9 cellular contexts compared by ENCODE assay signal in the genomic region with DNA sequence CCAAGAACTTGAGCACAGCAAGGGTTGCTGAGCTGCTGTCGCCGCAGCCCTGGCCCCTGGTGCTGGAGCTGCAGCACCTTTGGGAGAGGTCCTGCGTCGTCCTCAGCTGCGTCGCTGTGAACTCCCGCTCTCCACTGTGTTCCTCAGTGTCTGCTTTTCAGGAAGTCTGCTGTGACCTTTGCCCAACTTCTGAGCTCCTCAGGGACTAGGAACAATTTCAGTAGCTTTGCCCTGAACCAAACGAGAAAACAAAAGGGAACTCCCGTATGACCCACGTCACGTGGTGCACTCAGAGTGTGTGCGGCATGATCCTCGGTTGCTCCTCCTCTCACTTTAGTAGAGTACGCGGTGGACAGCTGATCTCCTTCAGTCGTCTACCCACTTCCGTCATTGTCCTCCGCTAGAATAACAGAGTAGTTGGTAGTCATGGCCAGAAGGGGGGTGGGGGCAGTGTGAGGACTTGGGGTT. TPM values are rescaled to one million over a fixed set of nuclear protein-coding genes. Genes with fewer than 3 reads are reported as not detected.
DNase-seq lines count a peak whose midpoint lies in the region; ATAC-seq and TF ChIP-seq lines count a peak whose summit lies in the region.
"Had no signal": no experiment of that assay in that cellular context is flagged by ENCODE, and none has a peak within 500 bp of the region (broad histone marks: within the 10 kb centered on the region; RNA-seq: fewer than 3 reads in every experiment).

No MANE protein-coding gene starts in this region.

- peaks cover 8% of the 10 kb centered on the region for H3K4me1 Mint-ChIP-seq in stimulated activated naive CD8-positive, alpha-beta T cell treated with anti-CD3 and anti-CD28 coated beads, Interleukin-15, amount 100 ng/mL, for 72 hours
- peaks cover 19% of the 10 kb centered on the region for H3K4me1 Mint-ChIP-seq in dendritic cell treated with granulocyte-macrophage colony-stimulating factor and Interleukin-4, amounts not matched to agents 40 ng/mL and 50 ng/mL, for 4 days (ENCODE audit: low read depth)
- H3K4me1 Mint-ChIP-seq in memory B cell = peaks cover 17% of the 10 kb centered on the region

- H3K9me3 ChIP-seq in MG63 = no peaks in the 10 kb centered on the region
- no peaks in the 10 kb centered on the region for H3K9me3 ChIP-seq in prostate gland

- H3K27me3 Mint-ChIP-seq in stimulated activated naive CD8-positive, alpha-beta T cell treated with anti-CD3 and anti-CD28 coated beads, Interleukin-15, amount 100 ng/mL, for 72 hours = no peaks in the 10 kb centered on the region
- H3K27me3 Mint-ChIP-seq in dendritic cell treated with granulocyte-macrophage colony-stimulating factor and Interleukin-4, amounts not matched to agents 40 ng/mL and 50 ng/mL, for 4 days = no peaks in the 10 kb centered on the region
- H3K27me3 Mint-ChIP-seq in memory B cell = no peaks in the 10 kb centered on the region

- TF ChIP-seq POLR2A in prostate gland (IDR thresholded peaks at IDR 0.05) = no peak

- TF ChIP-seq CTCF in prostate gland (IDR thresholded peaks at IDR 0.05) = no peak

- H3K4me3 Mint-ChIP-seq in stimulated activated naive CD8-positive, alpha-beta T cell treated with anti-CD3 and anti-CD28 coated beads, Interleukin-15, amount 100 ng/mL, for 72 hours = no peak overlapping the region
- peak overlapping the region; percentile 44 for H3K4me3 Mint-ChIP-seq in dendritic cell treated with granulocyte-macrophage colony-stimulating factor and Interleukin-4, amounts not matched to agents 40 ng/mL and 50 ng/mL, for 4 days
- H3K4me3 Mint-ChIP-seq in memory B cell = no peak overlapping the region

- H3K36me3 ChIP-seq in MG63 (peaks cover 87% of the 10 kb centered on the region), prostate gland (no peaks in the 10 kb centered on the region)

- H3K27me3 ChIP-seq in MG63 (no peaks in the 10 kb centered on the region), prostate gland (replicated peaks; ENCODE audit: insufficient read depth) (no peaks in the 10 kb centered on the region)

- no peak overlapping the region for H3K27ac ChIP-seq in prostate gland

- H3K27ac Mint-ChIP-seq in stimulated activated naive CD8-positive, alpha-beta T cell treated with anti-CD3 and anti-CD28 coated beads, Interleukin-15, amount 100 ng/mL, for 72 hours = peak overlapping the region in 1 of 2 donors; percentile 54
- H3K27ac Mint-ChIP-seq in dendritic cell treated with granulocyte-macrophage colony-stimulating factor and Interleukin-4, amounts not matched to agents 40 ng/mL and 50 ng/mL, for 4 days = peak overlapping the region; percentile 71
- H3K27ac Mint-ChIP-seq in memory B cell = peak overlapping the region; percentile 75

- H3K4me1 ChIP-seq in prostate gland (replicated peaks) = no peaks in the 10 kb centered on the region

- 62% methylated on average over 18 of the region's 18 CpGs for WGBS in prostate gland

- H3K36me3 Mint-ChIP-seq in dendritic cell treated with granulocyte-macrophage colony-stimulating factor and Interleukin-4, amounts not matched to agents 40 ng/mL and 50 ng/mL, for 4 days (ENCODE audit: low read depth) = peaks cover 98% of the 10 kb centered on the region
- H3K36me3 Mint-ChIP-seq in memory B cell = peaks cover 27% of the 10 kb centered on the region

- peak; percentile 95 for ATAC-seq in stimulated activated naive CD8-positive, alpha-beta T cell treated with anti-CD3 and anti-CD28 coated beads, Interleukin-15, amount 100 ng/mL, for 72 hours
- ATAC-seq in stimulated activated naive CD8-positive, alpha-beta T cell treated with anti-CD3 and anti-CD28 coated beads, Interleukin-15, Interleukin-2, amounts not matched to agents 100 U/mL and 50 U/mL, for 24 hours = no peak
- ATAC-seq in memory B cell (ENCODE audit: low read depth) (peak; percentile 57), HG02759 (IDR thresholded peaks at IDR 0.05; ENCODE audit: unreplicated experiment) (no peak)

- peak in 1 of 2 donors; percentile 53 for DNase-seq in stimulated activated naive CD8-positive, alpha-beta T cell treated with anti-CD3 and anti-CD28 coated beads, Interleukin-15, amount 100 ng/mL, for 72 hours
- no peak for DNase-seq in stimulated activated naive CD8-positive, alpha-beta T cell treated with anti-CD3 and anti-CD28 coated beads, Interleukin-15, Interleukin-2, amounts not matched to agents 100 U/mL and 50 U/mL, for 24 hours
- DNase-seq in memory B cell (ENCODE audit: low spot score in 2 of 2) = no peak
- no peak for DNase-seq in activated effector memory CD4-positive, alpha-beta T cell treated with Interleukin-2 at 50 U/mL for 16 hours
- no peak for DNase-seq in MG63
- DNase-seq in prostate gland (ENCODE audit: low spot score) = no peak
- DNase-seq: T1000 had no signal

- no peak overlapping the region for H3K4me3 ChIP-seq in MG63
- H3K4me3 ChIP-seq in prostate gland = no peak overlapping the region

- intact Hi-C loops in dendritic cell treated with granulocyte-macrophage colony-stimulating factor and Interleukin-4, amounts not matched to agents 40 ng/mL and 50 ng/mL, for 4 days (cut with micrococcal nuclease) = no loop called here
- intact Hi-C loops in prostate gland (cut with DNase I) = no loop called here

- H3K9me3 Mint-ChIP-seq in stimulated activated naive CD8-positive, alpha-beta T cell treated with anti-CD3 and anti-CD28 coated beads, Interleukin-15, amount 100 ng/mL, for 72 hours = no peaks in the 10 kb centered on the region
- H3K9me3 Mint-ChIP-seq in dendritic cell treated with granulocyte-macrophage colony-stimulating factor and Interleukin-4, amounts not matched to agents 40 ng/mL and 50 ng/mL, for 4 days = no peaks in the 10 kb centered on the region
- H3K9me3 Mint-ChIP-seq in memory B cell = no peaks in the 10 kb centered on the region

RNA-seq across cellular contexts. Expression of a gene that starts 44.2 kb away (rescaled TPM):
- 110 and 119 TPM in 2 replicates for total RNA-seq in MG63 (2014; rRNA removed; shearing (Covaris generic); ENCODE audit: low replicate concordance)
- total RNA-seq in prostate gland = 100 to 1,000 TPM in 1 of 2 donors, 10 to 100 TPM in 1; 97.8 to 146 TPM

Comparison
In these comparisons a context has a peak if more than half of its experiments do, and no peak if none do; other contexts are left out.
1. ATAC-seq: peak in stimulated activated naive CD8-positive, alpha-beta T cell treated with anti-CD3 and anti-CD28 coated beads, Interleukin-15, amount 100 ng/mL, for 72 hours (single experiment) and memory B cell (single experiment); none in stimulated activated naive CD8-positive, alpha-beta T cell treated with anti-CD3 and anti-CD28 coated beads, Interleukin-15, Interleukin-2, amounts not matched to agents 100 U/mL and 50 U/mL, for 24 hours (single experiment) and HG02759 (single experiment).